Comparison of ENCODE assay signal across 15 cellular contexts in the genomic region with DNA sequence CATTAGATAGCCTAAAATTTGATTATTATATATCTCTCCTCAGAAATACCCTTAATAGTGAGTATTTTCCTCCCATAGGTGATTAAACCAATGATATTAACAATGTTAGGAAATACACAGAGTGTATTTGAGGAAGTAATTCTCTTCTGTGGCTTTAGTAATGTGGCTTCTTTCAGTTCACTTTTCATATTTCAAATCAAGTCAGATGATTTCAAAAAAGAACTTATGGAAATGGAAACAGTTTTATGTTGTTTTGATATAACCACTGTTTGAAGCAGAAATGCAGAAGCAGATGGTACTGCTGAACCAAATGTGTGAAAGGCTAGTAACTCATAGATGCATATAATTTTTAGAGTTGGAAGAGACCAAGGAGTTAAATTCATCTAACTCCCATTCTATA. TPM values are rescaled to one million over a fixed set of nuclear protein-coding genes. Genes with fewer than 3 reads are reported as not detected.
DNase-seq lines count a peak whose midpoint lies in the region; ATAC-seq and TF ChIP-seq lines count a peak whose summit lies in the region.
"Had no signal": no experiment of that assay in that cellular context is flagged by ENCODE, and none has a peak within 500 bp of the region (broad histone marks: within the 10 kb centered on the region; RNA-seq: fewer than 3 reads in every experiment).

No MANE protein-coding gene starts in this region.

- POLR2A ChIA-PET in MCF 10A (lab: Yijun Ruan, JAX): no interaction called here

- CTCF ChIA-PET in MCF 10A (lab: Yijun Ruan, JAX): no interaction called here

- H3K4me3 ChIP-seq in Peyer's patch (no peak overlapping the region), thyroid gland (replicated peaks in 1 of 3) (no peak overlapping the region)
- H3K4me3 ChIP-seq: heart right ventricle, upper lobe of left lung had no signal

- H3K27me3 ChIP-seq in Peyer's patch: no peaks in the 10 kb centered on the region
- H3K27me3 ChIP-seq in thyroid gland: no peaks in the 10 kb centered on the region
- H3K27me3 ChIP-seq: heart right ventricle, upper lobe of left lung had no signal

- no peak for TF ChIP-seq POLR2A in Peyer's patch (IDR thresholded peaks at IDR 0.05)
- TF ChIP-seq POLR2A in thyroid gland (IDR thresholded peaks at IDR 0.05): no peak

- no peak overlapping the region for H3K4me3 Mint-ChIP-seq in MCF 10A (ENCODE audit: unreplicated experiment)
- H3K4me3 Mint-ChIP-seq: activated T-cell treated with anti-CD3 and anti-CD28 coated beads, Interleukin-2, amount 50 U/mL, for 72 hours; brain; WTC11 had no signal

- H3K4me1 ChIP-seq in Peyer's patch (no peaks in the 10 kb centered on the region), thyroid gland (no peaks in the 10 kb centered on the region)
- H3K4me1 ChIP-seq: upper lobe of left lung had no signal

- no peaks in the 10 kb centered on the region for H3K27me3 Mint-ChIP-seq in MCF 10A (ENCODE audit: insufficient read depth, unreplicated experiment)

- peak; percentile 49 for ATAC-seq in GM19455 (IDR thresholded peaks at IDR 0.05; ENCODE audit: unreplicated experiment)
- peak; percentile 50 for ATAC-seq in HG03097 (IDR thresholded peaks at IDR 0.05; ENCODE audit: low FRiP score, unreplicated experiment)
- ATAC-seq: activated T-cell treated with anti-CD3 and anti-CD28 coated beads, Interleukin-2, amount 50 U/mL, for 72 hours; heart right ventricle; left lobe of liver; WTC11 had no signal

- H3K36me3 Mint-ChIP-seq in MCF 10A (ENCODE audit: insufficient read depth, unreplicated experiment): no peaks in the 10 kb centered on the region
- H3K36me3 Mint-ChIP-seq: brain had no signal

- no peaks in the 10 kb centered on the region for H3K4me1 Mint-ChIP-seq in MCF 10A (ENCODE audit: insufficient read depth, unreplicated experiment)
- H3K4me1 Mint-ChIP-seq: brain, WTC11 had no signal

- no peaks in the 10 kb centered on the region for H3K9me3 Mint-ChIP-seq in MCF 10A (ENCODE audit: unreplicated experiment)
- H3K9me3 Mint-ChIP-seq: activated T-cell treated with anti-CD3 and anti-CD28 coated beads, Interleukin-2, amount 50 U/mL, for 72 hours had no signal

- TF ChIP-seq CTCF in Peyer's patch (IDR thresholded peaks at IDR 0.05) (no peak), thyroid gland (IDR thresholded peaks at IDR 0.05) (no peak), MCF 10A (IDR thresholded peaks at IDR 0.05; ENCODE audit: unreplicated experiment) (no peak)

- peak; percentile 6 for DNase-seq in GF-D8 (lab: John Stamatoyannopoulos, UW)
- DNase-seq in NOMO-1 treated with DMSO at 0.1 percent for 48 hours (lab: John Stamatoyannopoulos, UW; ENCODE audit: unreplicated experiment): peak; percentile 92
- no peak for DNase-seq in Peyer's patch
- DNase-seq in thyroid gland: no peak
- no peak for DNase-seq in central memory CD4-positive, alpha-beta T cell
- DNase-seq in MCF 10A (ENCODE audit: unreplicated experiment): no peak
- DNase-seq: activated T-cell treated with anti-CD3 and anti-CD28 coated beads, Interleukin-2, amount 50 U/mL, for 72 hours; DMS79 treated with DMSO at 0.1 percent for 48 hours; heart right ventricle; upper lobe of left lung had no signal

- no peak overlapping the region for H3K27ac Mint-ChIP-seq in MCF 10A (ENCODE audit: low read depth, unreplicated experiment)
- H3K27ac Mint-ChIP-seq: activated T-cell treated with anti-CD3 and anti-CD28 coated beads, Interleukin-2, amount 50 U/mL, for 72 hours; brain; WTC11 had no signal

- H3K9me3 ChIP-seq in Peyer's patch: no peaks in the 10 kb centered on the region
- no peaks in the 10 kb centered on the region for H3K9me3 ChIP-seq in thyroid gland
- H3K9me3 ChIP-seq: upper lobe of left lung had no signal

- H3K27ac ChIP-seq in Peyer's patch: no peak overlapping the region
- H3K27ac ChIP-seq in thyroid gland: no peak overlapping the region
- H3K27ac ChIP-seq: heart right ventricle, upper lobe of left lung had no signal

- intact Hi-C loops in thyroid gland (cut with DNase I) (no loop called here), MCF 10A (cut with micrococcal nuclease) (no loop called here)

- H3K36me3 ChIP-seq in Peyer's patch (no peaks in the 10 kb centered on the region), thyroid gland (no peaks in the 10 kb centered on the region)
- H3K36me3 ChIP-seq: heart right ventricle, upper lobe of left lung had no signal

- no TSS peak for BruUV-seq in MCF 10A (replicated peaks; lab: Mats Ljungman, UMichigan)

RNA-seq across cellular contexts. Expression of gene GPR33, which starts 1.8 kb away (rescaled TPM):
- total RNA-seq in Peyer's patch (not detected), thyroid gland (not detected), MCF 10A (2022) (not detected in 2 replicates)
- total RNA-seq: activated T-cell treated with anti-CD3 and anti-CD28 coated beads, Interleukin-2, amount 50 U/mL, for 72 hours; heart right ventricle; left lobe of liver; upper lobe of left lung; WTC11 had no signal

RNA-seq across cellular contexts. Expression of gene DTD2, which starts 32.4 kb away (rescaled TPM):
- total RNA-seq in Peyer's patch (10 to 100 TPM; 15.7 to 24.4 (median 18.9) TPM), thyroid gland (10 to 100 TPM; 32.7 to 50.2 (median 42.0) TPM), MCF 10A (2022) (24.4 TPM in 2 replicates)

Comparison
In these comparisons a context has a peak if more than half of its experiments do, and no peak if none do; other contexts are left out.
1. DNase-seq: peak in GF-D8 (single experiment) and NOMO-1 treated with DMSO at 0.1 percent for 48 hours (single experiment); none in Peyer's patch (0 of 3), thyroid gland (0 of 2), central memory CD4-positive, alpha-beta T cell (single experiment) and MCF 10A (single experiment).